Comparison of ENCODE assay signal across 7 cellular contexts in the genomic region with DNA sequence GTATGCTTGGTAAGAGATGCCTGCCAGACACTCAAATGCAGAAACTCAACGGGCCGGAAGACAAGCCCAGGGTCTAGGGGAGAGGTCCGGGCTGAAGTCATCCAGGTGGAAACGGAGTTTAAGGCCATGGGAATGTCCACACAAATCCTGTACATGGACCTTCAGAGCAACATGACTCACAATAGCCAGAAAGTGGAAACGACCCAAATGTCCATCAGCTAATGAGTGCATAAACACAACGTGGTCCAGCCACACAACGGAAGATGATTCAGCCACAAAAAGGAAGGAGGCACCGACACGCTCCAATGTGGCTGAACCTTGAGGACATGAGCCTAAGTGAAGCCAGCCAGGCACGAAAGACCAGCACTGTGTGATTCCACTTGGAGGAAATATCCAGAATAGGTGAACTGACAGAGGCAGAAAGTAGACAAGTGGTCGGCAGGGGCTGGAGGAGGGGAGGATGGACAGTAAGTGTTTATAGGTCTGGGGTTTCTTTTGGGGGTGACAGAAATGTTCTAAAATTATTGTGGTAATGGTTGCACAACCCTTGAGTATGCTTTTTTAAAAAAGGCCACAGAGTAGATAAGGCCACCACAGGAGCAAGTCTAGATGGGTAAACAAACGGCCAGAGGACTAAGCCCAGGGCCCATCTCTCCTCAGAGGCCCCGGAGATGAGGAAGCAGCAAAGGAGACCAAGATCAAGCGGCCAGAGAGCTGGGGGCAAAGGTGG.
A peak's percentile ranks its signal among the peaks of the same experiment; 100 is the strongest.
DNase-seq lines count a peak whose midpoint lies in the region; ATAC-seq, FAIRE-seq and TF ChIP-seq lines count a peak whose summit lies in the region.

No MANE protein-coding gene starts in this region.

- no peak for FAIRE-seq in H54 (lab: Jason Lieb, UNC)

- intact Hi-C loops in activated CD4-positive, alpha-beta memory T cell treated with anti-CD3 and anti-CD28 coated beads for 36 hours (cut with micrococcal nuclease), result no loop called here
- intact Hi-C loops in left cardiac atrium (cut with DNase I), result no loop called here
- intact Hi-C loops in stomach (cut with DNase I; ENCODE audit: low total_unique reads), result no loop called here

- H3K27me3 ChIP-seq in stomach, result no peaks in the 10 kb centered on the region

- peak overlapping the region; percentile 72 for H3K27ac Mint-ChIP-seq in activated CD4-positive, alpha-beta memory T cell treated with anti-CD3 and anti-CD28 coated beads for 36 hours

- H3K27ac ChIP-seq in stomach, result peak overlapping the region; percentile 72 to 90 (median 82)

- H3K27me3 Mint-ChIP-seq in activated CD4-positive, alpha-beta memory T cell treated with anti-CD3 and anti-CD28 coated beads for 36 hours, result no peaks in the 10 kb centered on the region

- TF ChIP-seq POLR2A in stomach (IDR thresholded peaks at IDR 0.05), result no peak
- TF ChIP-seq POLR2A in H54 (IDR thresholded peaks at IDR 0.05; ENCODE audit: low read depth, low read length), result no peak

- CTCF ChIA-PET in activated CD4-positive, alpha-beta memory T cell treated with anti-CD3 and anti-CD28 coated beads for 36 hours (lab: Charles Lee), result no interaction called here

- peaks cover 0 to 13% (median 5%) of the 10 kb centered on the region in 4 donors for H3K36me3 ChIP-seq in stomach

- H3K4me1 Mint-ChIP-seq in activated CD4-positive, alpha-beta memory T cell treated with anti-CD3 and anti-CD28 coated beads for 36 hours (ENCODE audit: low read depth), result peaks cover 69% of the 10 kb centered on the region

- 49 to 62% (median 55%) methylated on average over 14 of the region's 14 CpGs for WGBS in stomach, 5 donors

- no peak for TF ChIP-seq EP300 in stomach (IDR thresholded peaks at IDR 0.05)

- POLR2A ChIA-PET in activated CD4-positive, alpha-beta memory T cell treated with anti-CD3 and anti-CD28 coated beads for 36 hours (lab: Charles Lee), result interaction anchor here (1.1 kb wide), 1 partner anchor 16 kb away, joined by 6 read pairs; no protein-coding TSS in a partner anchor

- no peaks in the 10 kb centered on the region for H3K9me3 Mint-ChIP-seq in activated CD4-positive, alpha-beta memory T cell treated with anti-CD3 and anti-CD28 coated beads for 36 hours

- H3K36me3 Mint-ChIP-seq in activated CD4-positive, alpha-beta memory T cell treated with anti-CD3 and anti-CD28 coated beads for 36 hours, result peaks cover 44% of the 10 kb centered on the region

- no peak for TF ChIP-seq CTCF in stomach (IDR thresholded peaks at IDR 0.05)

- no peak overlapping the region for H3K4me3 Mint-ChIP-seq in activated CD4-positive, alpha-beta memory T cell treated with anti-CD3 and anti-CD28 coated beads for 36 hours

- H3K4me3 ChIP-seq in stomach, result no peak overlapping the region

- DNase-seq in activated CD4-positive, alpha-beta memory T cell treated with anti-CD3 and anti-CD28 coated beads for 36 hours, result no peak
- peak; percentile 33 for DNase-seq in left cardiac atrium
- DNase-seq in stomach, result peak; percentile 38
- no peak for DNase-seq in stimulated activated CD4-positive, alpha-beta T cell treated with anti-CD3 and anti-CD28 coated beads, Interleukin-2, amount 100 ng/mL, for 24 hours
- DNase-seq in activated CD4-positive, CD25-positive, alpha-beta regulatory T cell (lab: John Stamatoyannopoulos, UW), result no peak
- no peak for DNase-seq in H54 (ENCODE audit: insufficient read length, low spot score)

- H3K4me1 ChIP-seq in stomach, result peaks cover 36 to 76% (median 47%) of the 10 kb centered on the region in 4 donors

- ATAC-seq in GM21786 (IDR thresholded peaks at IDR 0.05; ENCODE audit: unreplicated experiment) (peak; percentile 7), left cardiac atrium (peak; percentile 13 to 40)

- peaks cover 0 to 9% (median 0%) of the 10 kb centered on the region in 4 donors for H3K9me3 ChIP-seq in stomach

Comparison
In these comparisons a context has a peak if more than half of its experiments do, and no peak if none do; other contexts are left out.
1. DNase-seq: peak in left cardiac atrium (single experiment) and stomach (single experiment); none in activated CD4-positive, alpha-beta memory T cell treated with anti-CD3 and anti-CD28 coated beads for 36 hours (single experiment), stimulated activated CD4-positive, alpha-beta T cell treated with anti-CD3 and anti-CD28 coated beads, Interleukin-2, amount 100 ng/mL, for 24 hours (0 of 2), activated CD4-positive, CD25-positive, alpha-beta regulatory T cell (0 of 4) and H54 (single experiment).